22 cellular contexts compared by ENCODE assay signal in genomic region chr6:74410630-74411029, GRCh38.
DNase-seq lines count a peak whose midpoint lies in the region; ATAC-seq and TF ChIP-seq lines count a peak whose summit lies in the region.
"Had no signal": no experiment of that assay in that cellular context is flagged by ENCODE, and none has a peak within 500 bp of the region (broad histone marks: within the 10 kb centered on the region; RNA-seq: fewer than 3 reads in every experiment).

No MANE protein-coding gene starts in this region.

- no peak overlapping the region for H2BK5ac ChIP-seq in mesenchymal stem cell (ENCODE audit: low read depth, low read length, poor library complexity, severe bottlenecking)

- no peak overlapping the region for H3K9ac ChIP-seq in mesenchymal stem cell (ENCODE audit: low read length)

- H3K27me3 ChIP-seq in mesenchymal stem cell (ENCODE audit: control insufficient read depth in 1 of 2, insufficient read depth in 1 of 2, low read length in 2 of 2), result no peaks in the 10 kb centered on the region
- no peaks in the 10 kb centered on the region for H3K27me3 ChIP-seq in CD4-positive, alpha-beta T cell (ENCODE audit: control insufficient read depth, insufficient read depth, low read length)
- H3K27me3 ChIP-seq: esophagus muscularis mucosa, stomach had no signal

- CTCF ChIA-PET in CD4-positive, alpha-beta T cell (lab: Charles Lee), result no interaction called here

- no peak overlapping the region for H3K4me3 ChIP-seq in AG09309 (ENCODE audit: control insufficient read depth, low read depth, low read length)
- H3K4me3 ChIP-seq in HFF-Myc (replicated peaks; ENCODE audit: low read depth, low read length), result no peak overlapping the region
- H3K4me3 ChIP-seq in mesenchymal stem cell (ENCODE audit: insufficient read depth in 1 of 2, low read depth in 1 of 2, low read length in 2 of 2), result no peak overlapping the region
- H3K4me3 ChIP-seq: esophagus muscularis mucosa, stomach had no signal

- H3K14ac ChIP-seq in mesenchymal stem cell (ENCODE audit: low read length in 2 of 2), result no peak overlapping the region

- ATAC-seq in T-helper 17 cell (no peak), GM18868 (IDR thresholded peaks at IDR 0.05; ENCODE audit: unreplicated experiment) (no peak)
- ATAC-seq in CD4-positive, alpha-beta T cell (ENCODE audit: poor library complexity), result no peak
- ATAC-seq: activated naive CD4-positive, alpha-beta T cell treated with anti-CD3 and anti-CD28 coated beads, Interleukin-2, amount 50 U/mL, for 72 hours; effector memory CD8-positive, alpha-beta T cell; Right ventricle myocardium inferior had no signal

- H3K36me3 Mint-ChIP-seq in T-helper 17 cell (ENCODE audit: low read depth), result no peaks in the 10 kb centered on the region
- no peaks in the 10 kb centered on the region for H3K36me3 Mint-ChIP-seq in CD4-positive, alpha-beta T cell (ENCODE audit: low read depth)
- H3K36me3 Mint-ChIP-seq: activated naive CD4-positive, alpha-beta T cell treated with anti-CD3 and anti-CD28 coated beads, Interleukin-2, amount 50 U/mL, for 72 hours; brain; naive B cell had no signal

- TF ChIP-seq CTCF in AG09309 (IDR thresholded peaks at IDR 0.05; ENCODE audit: control insufficient read depth, insufficient read depth, low read depth, low read length, missing control alignments) (no peak), HFF-Myc (IDR thresholded peaks at IDR 0.05; ENCODE audit: low read depth, low read length, missing control alignments) (no peak)
- TF ChIP-seq CTCF in CD4-positive, alpha-beta T cell (IDR thresholded peaks at IDR 0.05), result no peak

- no peak overlapping the region for H3K23ac ChIP-seq in mesenchymal stem cell (ENCODE audit: low read length in 2 of 2)

- peak overlapping the region in 1 of 2 experiments; percentile 19 for H3K18ac ChIP-seq in mesenchymal stem cell (ENCODE audit: low read depth in 1 of 2, low read length in 2 of 2)

- H2BK15ac ChIP-seq in mesenchymal stem cell (ENCODE audit: low read depth, poor library complexity, severe bottlenecking), result no peak overlapping the region

- no peaks in the 10 kb centered on the region for H3K4me1 ChIP-seq in mesenchymal stem cell (ENCODE audit: control insufficient read depth, insufficient read depth, low read depth, low read length)
- H3K4me1 ChIP-seq: stomach had no signal

- no peaks in the 10 kb centered on the region for H3K36me3 ChIP-seq in mesenchymal stem cell (ENCODE audit: control insufficient read depth in 1 of 2, insufficient read depth in 2 of 2, low read depth in 1 of 2, low read length in 2 of 2)
- H3K36me3 ChIP-seq: esophagus muscularis mucosa, stomach had no signal

- no peaks in the 10 kb centered on the region for H3K4me1 Mint-ChIP-seq in T-helper 17 cell
- no peaks in the 10 kb centered on the region for H3K4me1 Mint-ChIP-seq in CD4-positive, alpha-beta T cell (ENCODE audit: low read depth)
- H3K4me1 Mint-ChIP-seq: brain, naive B cell had no signal

- H3K9me3 Mint-ChIP-seq in CD4-positive, alpha-beta T cell, result peaks cover 2% of the 10 kb centered on the region

- H3K27ac ChIP-seq in mesenchymal stem cell (ENCODE audit: low read length, poor library complexity, severe bottlenecking), result no peak overlapping the region
- H3K27ac ChIP-seq in CD4-positive, alpha-beta T cell (ENCODE audit: low read depth, low read length), result no peak overlapping the region
- H3K27ac ChIP-seq: C4-2B, esophagus muscularis mucosa, stomach had no signal

- POLR2A ChIA-PET in CD4-positive, alpha-beta T cell (lab: Charles Lee), result no interaction called here

- no peak overlapping the region for H3K4me2 ChIP-seq in mesenchymal stem cell (ENCODE audit: low read length, poor library complexity, severe bottlenecking)

- no peak overlapping the region for H4K91ac ChIP-seq in mesenchymal stem cell (ENCODE audit: low read length)

- H3K27ac Mint-ChIP-seq in T-helper 17 cell, result no peak overlapping the region
- H3K27ac Mint-ChIP-seq in CD4-positive, alpha-beta T cell, result no peak overlapping the region
- H3K27ac Mint-ChIP-seq: activated naive CD4-positive, alpha-beta T cell treated with anti-CD3 and anti-CD28 coated beads, Interleukin-2, amount 50 U/mL, for 72 hours; brain; effector memory CD8-positive, alpha-beta T cell; naive B cell had no signal

- H3K9me3 ChIP-seq in mesenchymal stem cell (ENCODE audit: control insufficient read depth, low read length), result no peaks in the 10 kb centered on the region
- H3K9me3 ChIP-seq in T-helper 17 cell (ENCODE audit: control insufficient read depth, low read length, poor library complexity, severe bottlenecking), result no peaks in the 10 kb centered on the region
- no peaks in the 10 kb centered on the region for H3K9me3 ChIP-seq in CD4-positive, alpha-beta T cell (ENCODE audit: control insufficient read depth, low read length)
- H3K9me3 ChIP-seq: esophagus muscularis mucosa, stomach had no signal

- H3K79me1 ChIP-seq in mesenchymal stem cell (replicated peaks; ENCODE audit: low read length, poor library complexity, severe bottlenecking), result no peaks in the 10 kb centered on the region

- H2BK12ac ChIP-seq in mesenchymal stem cell (ENCODE audit: low read length in 2 of 2), result no peak overlapping the region

- H2BK120ac ChIP-seq in mesenchymal stem cell (ENCODE audit: low read depth, low read length), result no peak overlapping the region

- no peak overlapping the region for H3K4me3 Mint-ChIP-seq in T-helper 17 cell
- no peak overlapping the region for H3K4me3 Mint-ChIP-seq in CD4-positive, alpha-beta T cell
- H3K4me3 Mint-ChIP-seq: brain; effector memory CD8-positive, alpha-beta T cell; naive B cell had no signal

- peak; percentile 62 for DNase-seq in AG09309 (ENCODE audit: low read depth)
- DNase-seq in HFF-Myc (ENCODE audit: extremely low read depth, low read depth), result peak; percentile 3
- peak; percentile 40 for DNase-seq in astrocyte of the hippocampus (ENCODE audit: low read depth, low spot score)
- DNase-seq in mesenchymal stem cell, result peak; percentile 22
- no peak for DNase-seq in T-helper 17 cell
- DNase-seq in CD4-positive, alpha-beta T cell, result no peak
- DNase-seq in activated CD8-positive, alpha-beta memory T cell treated with anti-CD3 and anti-CD28 coated beads, Interleukin-2, amount 50 U/mL, for 4 hours, result no peak
- DNase-seq: effector memory CD8-positive, alpha-beta T cell; KBM-7; naive B cell; NCI-H1694; NCI-H774; retina; stimulated activated CD4-positive, alpha-beta T cell treated with anti-CD3 and anti-CD28 coated beads, Interleukin-12 subunit alpha, Interleukin-12 subunit beta, amount 100 ng/mL, for 4 hours; stomach; trophoblast cell had no signal

- intact Hi-C loops in CD4-positive, alpha-beta T cell (cut with DNase I, micrococcal nuclease), result no loop called here

- 91% methylated on average over 1 of the region's 1 CpG for WGBS in mesenchymal stem cell

- no peak overlapping the region for H2AK5ac ChIP-seq in mesenchymal stem cell (ENCODE audit: low read length, severe bottlenecking)

- no peaks in the 10 kb centered on the region for H3K27me3 Mint-ChIP-seq in T-helper 17 cell
- no peaks in the 10 kb centered on the region for H3K27me3 Mint-ChIP-seq in CD4-positive, alpha-beta T cell
- H3K27me3 Mint-ChIP-seq: brain; effector memory CD8-positive, alpha-beta T cell; naive B cell had no signal

- H3K4ac ChIP-seq in mesenchymal stem cell (ENCODE audit: low read depth in 1 of 2, low read length in 2 of 2), result no peak overlapping the region

- no peak overlapping the region for H4K8ac ChIP-seq in mesenchymal stem cell (ENCODE audit: low read length)

- H2AFZ ChIP-seq in mesenchymal stem cell (ENCODE audit: low read depth, low read length), result no peak overlapping the region

Comparison
In these comparisons a context has a peak if more than half of its experiments do, and no peak if none do; other contexts are left out.
1. DNase-seq: peak in AG09309 (single experiment), HFF-Myc (single experiment), astrocyte of the hippocampus (single experiment) and mesenchymal stem cell (single experiment); none in T-helper 17 cell (0 of 3), CD4-positive, alpha-beta T cell (0 of 10) and activated CD8-positive, alpha-beta memory T cell treated with anti-CD3 and anti-CD28 coated beads, Interleukin-2, amount 50 U/mL, for 4 hours (single experiment).